Comparison of ENCODE assay signal across 8 cellular contexts in genomic region chrX:120749141-120749846, GRCh38.
DNase-seq lines count a peak whose midpoint lies in the region; ATAC-seq and TF ChIP-seq lines count a peak whose summit lies in the region.

No MANE protein-coding gene starts in this region.

- no peaks in the 10 kb centered on the region for H3K79me2 ChIP-seq in mesendoderm (ENCODE audit: control insufficient read depth, insufficient read depth, low read length)

- no peak overlapping the region for H3K56ac ChIP-seq in mesendoderm (ENCODE audit: low read length)

- H3K18ac ChIP-seq in mesendoderm (ENCODE audit: low read length), result no peak overlapping the region

- intact Hi-C loops in mucosa of descending colon (cut with DNase I, micrococcal nuclease) (no loop called here), left lung (cut with DNase I) (no loop called here), MCF 10A (cut with micrococcal nuclease) (no loop called here)

- no peaks in the 10 kb centered on the region for H3K36me3 Mint-ChIP-seq in effector memory CD8-positive, alpha-beta T cell (ENCODE audit: insufficient read depth)
- no peaks in the 10 kb centered on the region for H3K36me3 Mint-ChIP-seq in MCF 10A (ENCODE audit: insufficient read depth, unreplicated experiment)

- peak; percentile 80 for DNase-seq in NCI-H146 (lab: John Stamatoyannopoulos, UW)
- DNase-seq in mucosa of descending colon, result peak in 1 of 3 donors; percentile 48
- DNase-seq in left lung, result no peak
- no peak for DNase-seq in effector memory CD8-positive, alpha-beta T cell
- no peak for DNase-seq in MCF 10A (ENCODE audit: unreplicated experiment)
- no peak for DNase-seq in mesendoderm

- peaks cover 15 to 17% of the 10 kb centered on the region in 2 donors for H3K27me3 Mint-ChIP-seq in effector memory CD8-positive, alpha-beta T cell
- no peaks in the 10 kb centered on the region for H3K27me3 Mint-ChIP-seq in MCF 10A (ENCODE audit: insufficient read depth, unreplicated experiment)

- no peak overlapping the region for H2BK5ac ChIP-seq in mesendoderm (ENCODE audit: low read length)

- H3K9me3 Mint-ChIP-seq in effector memory CD8-positive, alpha-beta T cell, result no peaks in the 10 kb centered on the region
- peaks cover 7% of the 10 kb centered on the region for H3K9me3 Mint-ChIP-seq in MCF 10A (ENCODE audit: unreplicated experiment)

- no peak overlapping the region for H4K8ac ChIP-seq in mesendoderm (ENCODE audit: low read depth, low read length)

- H3K36me3 ChIP-seq in mucosa of descending colon (ENCODE audit: low read depth) (no peaks in the 10 kb centered on the region), left lung (no peaks in the 10 kb centered on the region), mesendoderm (ENCODE audit: control insufficient read depth, insufficient read depth, low read length) (no peaks in the 10 kb centered on the region)

- H3K27ac ChIP-seq in left lung (no peak overlapping the region), mesendoderm (ENCODE audit: low read depth, low read length) (no peak overlapping the region)

- no peak overlapping the region for H3K4ac ChIP-seq in mesendoderm (ENCODE audit: low read depth, low read length)

- H2BK120ac ChIP-seq in mesendoderm (ENCODE audit: low read depth, low read length), result no peak overlapping the region

- H2BK15ac ChIP-seq in mesendoderm (replicated peaks; ENCODE audit: low read depth), result no peak overlapping the region

- H4K5ac ChIP-seq in mesendoderm (ENCODE audit: low read length), result no peak overlapping the region

- peaks cover 0 to 4% of the 10 kb centered on the region in 2 donors for H3K4me1 Mint-ChIP-seq in effector memory CD8-positive, alpha-beta T cell (ENCODE audit: low read depth in 2 of 2)
- no peaks in the 10 kb centered on the region for H3K4me1 Mint-ChIP-seq in MCF 10A (ENCODE audit: insufficient read depth, unreplicated experiment)

- H3K4me3 ChIP-seq in mucosa of descending colon, result no peak overlapping the region
- H3K4me3 ChIP-seq in left lung, result no peak overlapping the region
- H3K4me3 ChIP-seq in mesendoderm (ENCODE audit: low read length), result no peak overlapping the region

- H3K4me1 ChIP-seq in mucosa of descending colon (ENCODE audit: low read depth) (no peaks in the 10 kb centered on the region), left lung (no peaks in the 10 kb centered on the region), mesendoderm (ENCODE audit: control insufficient read depth, low read depth, low read length) (no peaks in the 10 kb centered on the region)

- POLR2A ChIA-PET in MCF 10A (lab: Yijun Ruan, JAX), result interaction anchor here (0.6 to 1.1 kb wide), 2 partner anchors 8 to 1993 kb away, joined by 3 read pairs; no protein-coding TSS in a partner anchor

- no peaks in the 10 kb centered on the region for H3K9me3 ChIP-seq in mucosa of descending colon
- no peaks in the 10 kb centered on the region for H3K9me3 ChIP-seq in left lung

- BruUV-seq in MCF 10A (replicated peaks; lab: Mats Ljungman, UMichigan), result no TSS peak

- H3K9ac ChIP-seq in mesendoderm (ENCODE audit: low read length), result no peak overlapping the region

- no peak overlapping the region for H2AK5ac ChIP-seq in mesendoderm (ENCODE audit: low read length)

- no peak overlapping the region for H3K4me2 ChIP-seq in mesendoderm (ENCODE audit: low read length)

- no CpG with 5 or more reads among the region's 4 CpGs for WGBS in mesendoderm (ENCODE audit: extremely low coverage, insufficient coverage, low lambda C conversion rate)

- H3K23ac ChIP-seq in mesendoderm (ENCODE audit: low read length), result no peak overlapping the region

- H3K27me3 ChIP-seq in left lung, result no peaks in the 10 kb centered on the region
- H3K27me3 ChIP-seq in mesendoderm (ENCODE audit: insufficient read depth, low read length, poor library complexity), result no peaks in the 10 kb centered on the region

- no peaks in the 10 kb centered on the region for H3K79me1 ChIP-seq in mesendoderm (ENCODE audit: low read length)

- ATAC-seq in GM18870 (IDR thresholded peaks at IDR 0.05; ENCODE audit: unreplicated experiment) (peak; percentile 64), HG02870 (IDR thresholded peaks at IDR 0.05; ENCODE audit: unreplicated experiment) (peak; percentile 65), mucosa of descending colon (peak; percentile 60), left lung (no peak)
- no peak for ATAC-seq in effector memory CD8-positive, alpha-beta T cell (replicated peaks)

- TF ChIP-seq CTCF in mucosa of descending colon (IDR thresholded peaks at IDR 0.05) (no peak), left lung (IDR thresholded peaks at IDR 0.05) (no peak), MCF 10A (IDR thresholded peaks at IDR 0.05; ENCODE audit: unreplicated experiment) (no peak)

- CTCF ChIA-PET in MCF 10A (lab: Yijun Ruan, JAX), result interaction anchor here (0.6 to 1.0 kb wide), 3 partner anchors 85 to 327 kb away, joined by 3 to 4 read pairs (median 3); no protein-coding TSS in a partner anchor

- H3K4me3 Mint-ChIP-seq in effector memory CD8-positive, alpha-beta T cell, result no peak overlapping the region
- no peak overlapping the region for H3K4me3 Mint-ChIP-seq in MCF 10A (ENCODE audit: unreplicated experiment)

- H3K27ac Mint-ChIP-seq in effector memory CD8-positive, alpha-beta T cell, result no peak overlapping the region
- no peak overlapping the region for H3K27ac Mint-ChIP-seq in MCF 10A (ENCODE audit: low read depth, unreplicated experiment)

Comparison
In these comparisons a context has a peak if more than half of its experiments do, and no peak if none do; other contexts are left out.
1. ATAC-seq: peak in GM18870 (single experiment), HG02870 (single experiment) and mucosa of descending colon (single experiment); none in left lung (single experiment) and effector memory CD8-positive, alpha-beta T cell (single experiment).